Comparison of ENCODE assay signal across 24 cellular contexts in the genomic region with DNA sequence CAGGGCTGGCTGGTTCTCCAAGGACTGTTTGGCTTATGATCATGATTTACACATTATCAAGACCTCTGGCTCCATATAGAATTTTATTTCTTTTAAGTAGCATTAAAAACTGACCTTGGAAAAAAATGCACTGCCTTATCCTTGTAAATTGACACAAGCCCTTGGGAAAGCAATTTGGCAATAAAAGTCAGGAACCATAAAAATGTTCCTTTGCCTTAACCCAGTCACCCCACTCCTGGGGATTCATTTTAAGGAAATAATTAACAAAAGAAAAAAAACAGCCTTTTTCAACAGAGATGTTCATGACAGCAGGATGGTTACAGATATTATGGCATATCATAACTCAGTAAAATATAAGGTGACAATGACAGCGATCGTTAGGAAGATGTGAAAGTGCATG. TPM values are rescaled to one million over a fixed set of nuclear protein-coding genes. Genes with fewer than 3 reads are reported as not detected.
"Had no signal": no experiment of that assay in that cellular context is flagged by ENCODE, and none has a peak within 500 bp of the region (broad histone marks: within the 10 kb centered on the region; RNA-seq: fewer than 3 reads in every experiment).

No MANE protein-coding gene starts in this region.

- H3K9me3 ChIP-seq: suprapubic skin, thyroid gland, vagina had no signal

- H3K27ac ChIP-seq: coronary artery, heart left ventricle, right atrium auricular region, suprapubic skin, thyroid gland, upper lobe of left lung, vagina had no signal

- H3K27me3 ChIP-seq: heart left ventricle, right atrium auricular region, suprapubic skin, thyroid gland, upper lobe of left lung, vagina had no signal

- H3K4me1 ChIP-seq: suprapubic skin, thyroid gland had no signal

- DNase-seq: cerebellar nuclear complex; effector CD4-positive, alpha-beta T cell; endodermal cell; heart left ventricle; hypothalamus; kidney glomerular epithelial cell; naive B cell; posterior cingulate gyrus; stimulated activated CD4-positive, alpha-beta T cell treated with anti-CD3 and anti-CD28 coated beads, Interleukin-4, amount 100 ng/mL, for 1 hour; stimulated activated CD8-positive, alpha-beta memory T cell treated with anti-CD3 and anti-CD28 coated beads, Interleukin-4, amount 100 ng/mL, for 48 hours; stimulated activated naive CD8-positive, alpha-beta T cell treated with anti-CD3 and anti-CD28 coated beads, Interleukin-15, Interleukin-2, amounts not matched to agents 100 U/mL and 50 U/mL, for 24 hours; thyroid gland; upper lobe of left lung had no signal

- H3K36me3 ChIP-seq: right atrium auricular region, thyroid gland, upper lobe of left lung had no signal

- ATAC-seq: left lobe of liver; stimulated activated effector memory CD8-positive, alpha-beta T cell treated with anti-CD3 and anti-CD28 coated beads, Interleukin-12 subunit alpha, Interleukin-12 subunit beta, amount 100 ng/mL, for 72 hours; stimulated activated naive CD8-positive, alpha-beta T cell treated with anti-CD3 and anti-CD28 coated beads, Interleukin-15, Interleukin-2, amounts not matched to agents 100 U/mL and 50 U/mL, for 24 hours had no signal

- H3K4me3 ChIP-seq: coronary artery, heart left ventricle, right atrium auricular region, suprapubic skin, thyroid gland, upper lobe of left lung, vagina had no signal

RNA-seq across cellular contexts. Expression of a gene that starts 51.6 kb away (rescaled TPM):
- total RNA-seq: frontal cortex, lower leg skin, neural crest cell, osteocyte, pulmonary artery endothelial cell, right atrium auricular region had no signal
